ENCODE assay signal across 7 cellular contexts in genomic region chr2:65174031-65174430, GRCh38. TPM values are rescaled to one million over a fixed set of nuclear protein-coding genes. Genes with fewer than 3 reads are reported as not detected.
DNase-seq lines count a peak whose midpoint lies in the region; ATAC-seq, FAIRE-seq and TF ChIP-seq lines count a peak whose summit lies in the region.
"Not testable (repeated sequence)": the region's sequence is repeated elsewhere in the genome, so short reads cannot be mapped to it uniquely, and the experiment has no call there.

No MANE protein-coding gene starts in this region.

- FAIRE-seq in A549 (lab: Jason Lieb, UNC) = not testable (repeated sequence)

- H3K27ac ChIP-seq in A549 = not testable (repeated sequence)

- H3K4me1 Mint-ChIP-seq in HFFc6 (ENCODE audit: low read depth) = not testable (repeated sequence)

- H3K4me3 ChIP-seq in A549; MG63; choroid plexus epithelial cell (ENCODE audit: low read depth, low read length): not testable (repeated sequence)

- not testable (repeated sequence) for DNase-seq in A549 (ENCODE audit: low read depth in 1 of 2, low spot score in 1 of 2)
- DNase-seq in HFFc6 = peak; percentile 27
- DNase-seq in MG63 = peak; percentile 45
- DNase-seq in RKO (ENCODE audit: low spot score) = peak; percentile 11
- peak; percentile 28 for DNase-seq in astrocyte of the hippocampus (ENCODE audit: low read depth, low spot score)
- peak; percentile 12 for DNase-seq in choroid plexus epithelial cell (ENCODE audit: low read depth)
- DNase-seq in kidney tubule cell (ENCODE audit: low spot score) = peak; percentile 59

- H3K36me3 Mint-ChIP-seq in HFFc6 (ENCODE audit: low read depth) = not testable (repeated sequence)

- POLR2A ChIA-PET in A549 (lab: Yijun Ruan, JAX) = interaction anchor here (1.1 kb wide), 1 partner anchor 53 kb away, joined by 3 read pairs; the partner anchor contains the start of gene ACTR2

- TF ChIP-seq EP300 in A549 (IDR thresholded peaks at IDR 0.05) = not testable (repeated sequence)

- peaks cover 15% of the 10 kb centered on the region; the same call in 2 of the 3 replicates for H3K4me1 ChIP-seq in A549

- H3K4me2 ChIP-seq in A549 = not testable (repeated sequence)

- TF ChIP-seq CTCF in A549 (IDR thresholded peaks at IDR 0.05); HFFc6 (IDR thresholded peaks at IDR 0.05); choroid plexus epithelial cell (conservative IDR thresholded peaks at IDR 0.05; ENCODE audit: low read depth, low read length): not testable (repeated sequence)

- H3K9me3 Mint-ChIP-seq in HFFc6 = not testable (repeated sequence)

- H3K36me3 ChIP-seq in MG63 = not testable (repeated sequence)

- H3K27me3 Mint-ChIP-seq in HFFc6 (ENCODE audit: insufficient read depth) = not testable (repeated sequence)

- H3K9me3 ChIP-seq in A549, MG63: not testable (repeated sequence)

- TF ChIP-seq POLR2A in A549 (IDR thresholded peaks at IDR 0.05; ENCODE audit: low read length) = not testable (repeated sequence)

- not testable (repeated sequence) for TF ChIP-seq RAD21 in A549 (conservative IDR thresholded peaks at IDR 0.05 in 1 of 2, IDR thresholded peaks at IDR 0.05 in 1 of 2)

- H3K4me3 Mint-ChIP-seq in HFFc6 = not testable (repeated sequence)

- H3K27me3 ChIP-seq in MG63 = not testable (repeated sequence)

- 88% methylated on average over 3 of the region's 3 CpGs for WGBS in A549 (ENCODE audit: missing lambda C conversion rate)

- not testable (repeated sequence) for ATAC-seq in A549

- H3K27ac Mint-ChIP-seq in HFFc6 = not testable (repeated sequence)

- CTCF ChIA-PET in A549 (lab: Yijun Ruan, JAX) = interaction anchor here (1.1 to 2.6 kb wide), 3 partner anchors 10 to 109 kb away, joined by 4 to 7 read pairs (median 5); no protein-coding TSS in a partner anchor

TF ChIP-seq in A549, 52 proteins besides CTCF, POLR2A, EP300 and RAD21:
- TF ChIP-seq FOSL2 (IDR thresholded peaks at IDR 0.05) = not testable (repeated sequence)
- TF ChIP-seq FOSL2 (CRISPR knock-in tag; IDR thresholded peaks at IDR 0.05) = peak; percentile 55

RNA-seq across cellular contexts. Expression of gene RAB1A, which starts 44.1 kb away (rescaled TPM):
- 351 and 417 TPM in 2 replicates for polyA plus RNA-seq in A549 (2011; rRNA removed)
- 166 and 174 TPM in 2 replicates for polyA plus RNA-seq in A549 (2012; cell fraction: cytosol; rRNA removed)
- polyA plus RNA-seq in A549 (2012; cell fraction: nucleus; rRNA removed) = 34.8 and 53.4 TPM in 2 replicates
- polyA plus RNA-seq in A549 (2017; fragmentation: RNase III; extraction: RNeasy Plus Mini Kit Qiagen cat#74134 plus additional on column Dnase treatment) = 269 to 320 TPM (median 308 TPM) in 3 replicates
- polyA minus RNA-seq in A549 (2011; rRNA and poly(A)+ RNA removed) = 60.8 and 99.9 TPM in 2 replicates
- total RNA-seq in HFFc6 (2021; fragmentation: NEBNext Ultra II Directional; extraction: Animal tissue kit (Norgen Biotek cat#: 25700)) = 100 to 1,000 TPM; 204 to 230 (median 222) TPM
- total RNA-seq in MG63 (2014; rRNA removed; shearing (Covaris generic); ENCODE audit: low replicate concordance) = 62.5 and 85.1 TPM in 2 replicates

RNA-seq across cellular contexts. Expression of gene ACTR2, which starts 53.6 kb away (rescaled TPM):
- 233 and 270 TPM in 2 replicates for polyA plus RNA-seq in A549 (2011; rRNA removed)
- polyA plus RNA-seq in A549 (2012; cell fraction: cytosol; rRNA removed) = 46.4 and 51.5 TPM in 2 replicates
- polyA plus RNA-seq in A549 (2012; cell fraction: nucleus; rRNA removed) = 12.9 and 21.6 TPM in 2 replicates
- polyA plus RNA-seq in A549 (2017; fragmentation: RNase III; extraction: RNeasy Plus Mini Kit Qiagen cat#74134 plus additional on column Dnase treatment) = 268 to 303 TPM (median 278 TPM) in 3 replicates
- polyA minus RNA-seq in A549 (2011; rRNA and poly(A)+ RNA removed) = 71.5 and 74.6 TPM in 2 replicates
- 100 to 1,000 TPM; 412 to 450 (median 427) TPM for total RNA-seq in HFFc6 (2021; fragmentation: NEBNext Ultra II Directional; extraction: Animal tissue kit (Norgen Biotek cat#: 25700))
- total RNA-seq in MG63 (2014; rRNA removed; shearing (Covaris generic); ENCODE audit: low replicate concordance) = 26.9 and 29.4 TPM in 2 replicates

Comparison
In these comparisons a context has a peak if more than half of its experiments do, and no peak if none do; other contexts are left out.
1. RNA of gene ACTR2, which starts 53.6 kb away (total RNA-seq): 412 to 450 TPM in HFFc6; 26.9 to 29.4 TPM in MG63; every median in the first group is over 10 times any median in the second.